14 cellular contexts compared by ENCODE assay signal in the genomic region with DNA sequence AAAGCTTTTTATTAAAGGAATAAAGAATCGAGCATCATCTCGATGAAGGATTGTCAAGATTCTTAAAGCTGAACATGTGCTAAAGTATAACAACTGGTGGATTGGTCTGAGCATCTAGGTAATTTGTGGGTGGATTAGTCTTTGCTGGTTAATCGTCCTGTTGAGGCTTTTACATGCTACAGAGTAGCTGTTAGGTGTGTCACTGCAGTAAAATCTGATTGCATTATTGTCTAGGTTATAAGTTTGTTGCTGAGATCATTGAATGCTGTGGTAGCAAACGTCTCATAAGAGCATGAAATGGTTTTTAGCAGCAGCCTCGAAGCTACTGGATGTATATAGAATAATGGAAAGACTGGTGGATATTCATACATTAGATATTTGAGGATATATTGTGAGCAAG. TPM values are rescaled to one million over a fixed set of nuclear protein-coding genes. Genes with fewer than 3 reads are reported as not detected.
"Had no signal": no experiment of that assay in that cellular context is flagged by ENCODE, and none has a peak within 500 bp of the region (broad histone marks: within the 10 kb centered on the region; RNA-seq: fewer than 3 reads in every experiment).

No MANE protein-coding gene starts in this region.

- ATAC-seq: activated T-cell treated with anti-CD3 and anti-CD28 coated beads, Interleukin-2, amount 50 U/mL, for 4 hours; effector memory CD8-positive, alpha-beta T cell; naive thymus-derived CD4-positive, alpha-beta T cell had no signal

- H3K36me3 ChIP-seq: thoracic aorta had no signal

- H3K4me3 ChIP-seq: adrenal gland, lung, stomach, thoracic aorta had no signal

- DNase-seq: activated CD4-positive, alpha-beta T cell treated with anti-CD3 and anti-CD28 coated beads, Interleukin-2, amount 50 U/mL, for 4 hours; activated CD4-positive, CD25-positive, alpha-beta regulatory T cell treated with anti-CD3 and anti-CD28 coated beads, Interleukin-2, amount 50 U/mL, for 72 hours; activated T-cell treated with anti-CD3 and anti-CD28 coated beads, Interleukin-2, amount 50 U/mL, for 4 hours; adrenal gland; central memory CD4-positive, alpha-beta T cell; effector memory CD8-positive, alpha-beta T cell; immature natural killer cell; naive thymus-derived CD4-positive, alpha-beta T cell; stimulated activated CD4-positive, alpha-beta T cell treated with anti-CD3 and anti-CD28 coated beads, Interleukin-4, amount 100 ng/mL, for 24 hours; stomach had no signal

- H3K9me3 ChIP-seq: adrenal gland, stomach, thoracic aorta had no signal

- H3K27ac ChIP-seq: adrenal gland, stomach, thoracic aorta had no signal

- H3K27me3 ChIP-seq: adrenal gland, stomach had no signal

RNA-seq across cellular contexts. Expression of a gene that starts 55.6 kb away (rescaled TPM):
- total RNA-seq: activated T-cell treated with anti-CD3 and anti-CD28 coated beads, Interleukin-2, amount 50 U/mL, for 4 hours; epithelial cell of proximal tubule; lung; naive thymus-derived CD4-positive, alpha-beta T cell; osteoblast; stomach; thoracic aorta had no signal
- polyA plus RNA-seq: immature natural killer cell, lung, stomach had no signal
